Comparison of ENCODE assay signal across 24 cellular contexts in the genomic region with DNA sequence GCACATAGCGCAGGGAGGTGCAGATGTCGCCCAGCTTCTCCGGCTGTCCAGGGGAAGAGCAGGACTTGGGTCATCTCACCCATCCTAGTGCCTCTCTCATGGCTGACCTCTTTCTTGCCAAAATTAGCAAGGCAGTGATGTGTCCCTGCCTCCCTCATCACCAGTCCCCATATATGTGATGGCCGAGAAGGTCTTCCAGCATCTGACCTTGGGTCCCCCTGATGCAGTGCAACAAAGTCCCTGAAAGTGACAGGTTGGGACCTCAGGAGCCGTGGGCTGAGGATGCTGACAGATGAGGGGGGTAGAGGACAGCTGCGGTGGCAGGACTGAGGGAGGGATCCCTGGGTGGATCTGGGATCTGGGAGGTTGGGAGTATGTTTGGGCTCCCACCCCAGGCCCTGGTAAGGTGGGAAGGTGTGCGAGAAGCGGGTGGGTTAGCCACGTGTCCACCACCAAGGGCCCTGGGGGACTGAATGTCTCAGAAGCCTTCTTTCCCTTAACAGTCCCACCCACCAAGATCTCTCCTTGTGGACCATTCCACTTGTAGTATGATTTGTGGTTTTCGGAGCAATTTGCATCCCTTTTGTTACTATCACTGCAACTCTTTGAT.
DNase-seq lines count a peak whose midpoint lies in the region; ATAC-seq, FAIRE-seq and TF ChIP-seq lines count a peak whose summit lies in the region.
"Had no signal": no experiment of that assay in that cellular context is flagged by ENCODE, and none has a peak within 500 bp of the region (broad histone marks: within the 10 kb centered on the region; RNA-seq: fewer than 3 reads in every experiment).

No MANE protein-coding gene starts in this region.

- H3K27ac ChIP-seq in OCI-LY7 (ENCODE audit: low read depth, low read length, poor library complexity, severe bottlenecking) = no peak overlapping the region
- no peak overlapping the region for H3K27ac ChIP-seq in H1 (ENCODE audit: low read depth, low read length)
- H3K27ac ChIP-seq: cardiac muscle cell, SJCRH30 had no signal

- H3K4me1 ChIP-seq in OCI-LY7 (ENCODE audit: insufficient read depth, low read length, poor library complexity, severe bottlenecking) (peaks cover 4% of the 10 kb centered on the region), H1 (replicated peaks in 1 of 4; ENCODE audit: control insufficient read depth in 3 of 4, insufficient read depth in 4 of 4, low read length in 3 of 4) (no peaks in the 10 kb centered on the region)

- BruUV-seq in OCI-LY7 (replicated peaks; lab: Mats Ljungman, UMichigan) = no TSS peak

- H2BK12ac ChIP-seq in H1 (ENCODE audit: low read depth, low read length) = no peak overlapping the region

- ATAC-seq in activated naive CD4-positive, alpha-beta T cell treated with anti-CD3 and anti-CD28 coated beads, Interleukin-2, amount 50 U/mL, for 72 hours = no peak

- H3K9me3 Mint-ChIP-seq in activated naive CD4-positive, alpha-beta T cell treated with anti-CD3 and anti-CD28 coated beads, Interleukin-2, amount 50 U/mL, for 24 hours = no peaks in the 10 kb centered on the region
- no peaks in the 10 kb centered on the region for H3K9me3 Mint-ChIP-seq in activated naive CD4-positive, alpha-beta T cell treated with anti-CD3 and anti-CD28 coated beads, Interleukin-2, amount 50 U/mL, for 72 hours
- no peaks in the 10 kb centered on the region for H3K9me3 Mint-ChIP-seq in type B pancreatic cell
- H3K9me3 Mint-ChIP-seq: activated naive CD4-positive, alpha-beta T cell treated with anti-CD3 and anti-CD28 coated beads for 36 hours; activated T-helper 1 cell treated with anti-CD3 and anti-CD28 coated beads, Interleukin-12 subunit alpha, Interleukin-12 subunit beta, Interleukin-2, Interleukin-4 antibody, amounts not matched to agents 30 ng/mL and 10 ng/mL and 1 ng/mL, durations not matched to agents 14 hours and 24 hours and 36 hours; T-cell had no signal

- H2BK120ac ChIP-seq in H1 (replicated peaks; ENCODE audit: low read depth, low read length) = no peak overlapping the region

- 0 out of 2 replicates have a peak overlapping the region, but pooled peaks have one; percentile 12 for H4K8ac ChIP-seq in H1 (ENCODE audit: extremely low read depth, insufficient read depth, low read length)

- H3K23ac ChIP-seq in H1 (ENCODE audit: insufficient read length) = no peak overlapping the region

- no peak for TF ChIP-seq POLR2A in H1 (IDR thresholded peaks at IDR 0.05; ENCODE audit: control extremely low read depth in 1 of 2, low read depth in 2 of 2, low read length in 2 of 2)

- H3K4me2 ChIP-seq in OCI-LY7 (ENCODE audit: low read length) (no peak overlapping the region), H1 (ENCODE audit: insufficient read depth in 1 of 2, low read depth in 2 of 2, low read length in 2 of 2) (no peak overlapping the region)

- H3K79me2 ChIP-seq in OCI-LY7 (ENCODE audit: insufficient read depth, low read depth, low read length) (no peaks in the 10 kb centered on the region), H1 (ENCODE audit: control insufficient read depth in 1 of 2, insufficient read depth in 2 of 2, low read length in 2 of 2) (no peaks in the 10 kb centered on the region)

- intact Hi-C loops in OCI-LY7 (cut with micrococcal nuclease; ENCODE audit: unreplicated experiment) (loop anchor here (1.0 kb wide), 2 partner anchors 99 to 136 kb away; no protein-coding TSS in a partner anchor), head of caudate nucleus (cut with DNase I) (no loop called here)

- no peak for TF ChIP-seq RAD21 in H1 (IDR thresholded peaks at IDR 0.05 in 1 of 2, conservative IDR thresholded peaks at IDR 0.05 in 1 of 2; ENCODE audit: low read depth in 2 of 2, low read length in 2 of 2)

- H3K4me1 Mint-ChIP-seq in activated naive CD4-positive, alpha-beta T cell treated with anti-CD3 and anti-CD28 coated beads, Interleukin-2, amount 50 U/mL, for 24 hours = no peaks in the 10 kb centered on the region
- peaks cover 7% of the 10 kb centered on the region for H3K4me1 Mint-ChIP-seq in type B pancreatic cell (ENCODE audit: unreplicated experiment)

- TF ChIP-seq EP300 in H1 (IDR thresholded peaks at IDR 0.05; ENCODE audit: borderline replicate concordance in 1 of 2, low read depth in 2 of 2, low read length in 2 of 2) = no peak

- H3K56ac ChIP-seq in H1 (replicated peaks; ENCODE audit: insufficient read length, low read depth, low read length) = no peak overlapping the region

- H3K9ac ChIP-seq in H1 (replicated peaks in 1 of 4; ENCODE audit: extremely low read depth in 1 of 4, low read depth in 3 of 4, low read length in 3 of 4) = no peak overlapping the region

- H3K4me3 ChIP-seq in OCI-LY7 (ENCODE audit: low read depth, low read length, poor library complexity, severe bottlenecking) = no peak overlapping the region
- H3K4me3 ChIP-seq in H1 (ENCODE audit: extremely low read depth in 1 of 4, insufficient read depth in 2 of 4, low read depth in 3 of 4, low read length in 4 of 4) = no peak overlapping the region
- H3K4me3 ChIP-seq in foreskin fibroblast (ENCODE audit: low read depth in 1 of 2, low read length in 2 of 2) = no peak overlapping the region
- H3K4me3 ChIP-seq: cardiac muscle cell, esophagus squamous epithelium, SJCRH30, stomach, thyroid gland had no signal

- H2BK5ac ChIP-seq in H1 (ENCODE audit: low read depth, low read length) = no peak overlapping the region

- H3K79me1 ChIP-seq in H1 (ENCODE audit: low read depth, low read length) = no peaks in the 10 kb centered on the region

- H2AK5ac ChIP-seq in H1 (ENCODE audit: low read depth, low read length) = no peak overlapping the region

- H3K14ac ChIP-seq in H1 (ENCODE audit: insufficient read length) = no peak overlapping the region

- H3K4ac ChIP-seq in H1 (replicated peaks; ENCODE audit: insufficient read length, low read depth, low read length) = no peak overlapping the region

- FAIRE-seq in H1 (lab: Jason Lieb, UNC) = no peak
- FAIRE-seq: A204.1, frontal cortex, H54, RCC 7860 had no signal

- H3K4me3 Mint-ChIP-seq in activated naive CD4-positive, alpha-beta T cell treated with anti-CD3 and anti-CD28 coated beads, Interleukin-2, amount 50 U/mL, for 24 hours = no peak overlapping the region
- H3K4me3 Mint-ChIP-seq in type B pancreatic cell = no peak overlapping the region
- H3K4me3 Mint-ChIP-seq: activated naive CD4-positive, alpha-beta T cell treated with anti-CD3 and anti-CD28 coated beads for 36 hours; activated T-helper 1 cell treated with anti-CD3 and anti-CD28 coated beads, Interleukin-12 subunit alpha, Interleukin-12 subunit beta, Interleukin-2, Interleukin-4 antibody, amounts not matched to agents 30 ng/mL and 10 ng/mL and 1 ng/mL, durations not matched to agents 14 hours and 24 hours and 36 hours; B cell; dendritic cell treated with granulocyte-macrophage colony-stimulating factor and Interleukin-4, amounts not matched to agents 40 ng/mL and 50 ng/mL, for 4 days; T-cell had no signal

- H3K27me3 Mint-ChIP-seq in activated naive CD4-positive, alpha-beta T cell treated with anti-CD3 and anti-CD28 coated beads, Interleukin-2, amount 50 U/mL, for 24 hours = no peaks in the 10 kb centered on the region
- no peaks in the 10 kb centered on the region for H3K27me3 Mint-ChIP-seq in type B pancreatic cell
- H3K27me3 Mint-ChIP-seq: B cell, T-cell had no signal

- H4K20me1 ChIP-seq in OCI-LY7 (ENCODE audit: insufficient read depth, low read length) = no peaks in the 10 kb centered on the region
- peaks cover 2% of the 10 kb centered on the region in 2 experiments for H4K20me1 ChIP-seq in H1 (replicated peaks in 1 of 2; ENCODE audit: control insufficient read depth in 1 of 2, insufficient read depth in 2 of 2, low read length in 2 of 2)

- peak overlapping the region; percentile 27 for H3K27ac Mint-ChIP-seq in activated naive CD4-positive, alpha-beta T cell treated with anti-CD3 and anti-CD28 coated beads, Interleukin-2, amount 50 U/mL, for 24 hours
- H3K27ac Mint-ChIP-seq in activated naive CD4-positive, alpha-beta T cell treated with anti-CD3 and anti-CD28 coated beads, Interleukin-2, amount 50 U/mL, for 72 hours = no peak overlapping the region
- H3K27ac Mint-ChIP-seq in type B pancreatic cell = no peak overlapping the region
- H3K27ac Mint-ChIP-seq: activated naive CD4-positive, alpha-beta T cell treated with anti-CD3 and anti-CD28 coated beads for 36 hours; activated T-helper 1 cell treated with anti-CD3 and anti-CD28 coated beads, Interleukin-12 subunit alpha, Interleukin-12 subunit beta, Interleukin-2, Interleukin-4 antibody, amounts not matched to agents 30 ng/mL and 10 ng/mL and 1 ng/mL, durations not matched to agents 14 hours and 24 hours and 36 hours; B cell; dendritic cell treated with granulocyte-macrophage colony-stimulating factor and Interleukin-4, amounts not matched to agents 40 ng/mL and 50 ng/mL, for 4 days; T-cell had no signal

- H3K9me3 ChIP-seq in OCI-LY7 (ENCODE audit: low read length) = no peaks in the 10 kb centered on the region
- no peaks in the 10 kb centered on the region for H3K9me3 ChIP-seq in H1 (ENCODE audit: insufficient read depth in 2 of 2, low read depth in 1 of 2, low read length in 1 of 2)
- H3K9me3 ChIP-seq: esophagus squamous epithelium, SJCRH30, stomach, thyroid gland had no signal

- H2BK20ac ChIP-seq in H1 (ENCODE audit: low read length) = no peak overlapping the region

- H2AFZ ChIP-seq in OCI-LY7 (ENCODE audit: low read length) (no peak overlapping the region), H1 (ENCODE audit: low read length) (no peak overlapping the region)

- TF ChIP-seq CTCF in OCI-LY7 (conservative IDR thresholded peaks at IDR 0.05; ENCODE audit: low read length) (peak; percentile 19), H1 (IDR thresholded peaks at IDR 0.05; ENCODE audit: control extremely low read depth in 1 of 3, insufficient read depth in 1 of 3, low read depth in 1 of 3, low read length in 3 of 3) (no peak), type B pancreatic cell (conservative IDR thresholded peaks at IDR 0.05) (peak; percentile 4), foreskin fibroblast (IDR thresholded peaks at IDR 0.05; ENCODE audit: low read depth, low read length) (no peak)

- H3K36me3 ChIP-seq in OCI-LY7 (ENCODE audit: insufficient read depth, low read length) (no peaks in the 10 kb centered on the region), H1 (ENCODE audit: control insufficient read depth in 2 of 4, insufficient read depth in 4 of 4, low read length in 3 of 4) (no peaks in the 10 kb centered on the region)
- H3K36me3 ChIP-seq: SJCRH30, thyroid gland had no signal

- no peak overlapping the region; the same call in 1 of the 2 replicates for H3K18ac ChIP-seq in H1 (ENCODE audit: extremely low read depth, low read length)

- H2BK15ac ChIP-seq in H1 (ENCODE audit: low read length) = no peak overlapping the region; the same call in 1 of the 2 replicates

- no peaks in the 10 kb centered on the region for H3K23me2 ChIP-seq in H1 (ENCODE audit: low read depth, low read length)

- WGBS in H1 (ENCODE audit: extremely low coverage in 1 of 2, insufficient coverage in 1 of 2, insufficient read length in 1 of 2, insufficient replicate concordance in 2 of 2, low coverage in 1 of 2, low lambda C conversion rate in 2 of 2, missing lambda C conversion rate in 1 of 2), 2 experiments = 84% methylated on average over 10 of the region's 10 CpGs; no CpG with 5 or more reads in 1 of the 2 experiments

- no peak for DNase-seq in activated naive CD4-positive, alpha-beta T cell treated with anti-CD3 and anti-CD28 coated beads, Interleukin-2, amount 50 U/mL, for 72 hours (ENCODE audit: low spot score in 2 of 2)
- DNase-seq in OCI-LY7 (ENCODE audit: low spot score) (no peak), H1 (ENCODE audit: low read depth in 1 of 2, low spot score in 2 of 2) (no peak), type B pancreatic cell (ENCODE audit: extremely low spot score, unreplicated experiment) (no peak), foreskin fibroblast (no peak), head of caudate nucleus (no peak), NCI-H510A treated with DMSO at 0.1 percent for 48 hours (lab: John Stamatoyannopoulos, UW) (no peak)
- DNase-seq: activated CD4-positive, alpha-beta T cell treated with anti-CD3 and anti-CD28 coated beads, Interleukin-2, amount 50 U/mL, for 4 hours; activated CD8-positive, alpha-beta memory T cell treated with anti-CD3 and anti-CD28 coated beads, Interleukin-2, amount 50 U/mL, for 4 hours; esophagus squamous epithelium; T-cell had no signal

- H3K36me3 Mint-ChIP-seq in activated naive CD4-positive, alpha-beta T cell treated with anti-CD3 and anti-CD28 coated beads, Interleukin-2, amount 50 U/mL, for 24 hours = peaks cover 12% of the 10 kb centered on the region
- H3K36me3 Mint-ChIP-seq in activated naive CD4-positive, alpha-beta T cell treated with anti-CD3 and anti-CD28 coated beads, Interleukin-2, amount 50 U/mL, for 72 hours = no peaks in the 10 kb centered on the region
- H3K36me3 Mint-ChIP-seq in type B pancreatic cell = peaks cover 19% of the 10 kb centered on the region

- POLR2A ChIA-PET in OCI-LY7 (lab: Charles Lee) (interaction anchor here (0.6 kb wide), 1 partner anchor 23 kb away, joined by 3 read pairs; no protein-coding TSS in a partner anchor), H1 (lab: Charles Lee; ENCODE audit: partially characterized antibody) (interaction anchor here (1.1 kb wide), 1 partner anchor 16 kb away, joined by 3 read pairs; no protein-coding TSS in a partner anchor)

- CTCF ChIA-PET in OCI-LY7 (lab: Charles Lee; ENCODE audit: unreplicated experiment) = interaction anchor here (0.8 to 1.0 kb wide), 2 partner anchors 13 to 23 kb away, joined by 3 read pairs; no protein-coding TSS in a partner anchor
- CTCF ChIA-PET in H1 (lab: Charles Lee; ENCODE audit: partially characterized antibody) = interaction anchor here (0.6 to 3.1 kb wide), 56 partner anchors 8 to 411 kb away, joined by 3 to 24 read pairs (median 5); no protein-coding TSS in a partner anchor

- no peak overlapping the region for H4K91ac ChIP-seq in H1 (replicated peaks; ENCODE audit: insufficient read length, low read length)

- no peak overlapping the region for H4K5ac ChIP-seq in H1 (ENCODE audit: insufficient read length, low read depth, low read length)

- no peaks in the 10 kb centered on the region for H3K9me2 ChIP-seq in OCI-LY7 (ENCODE audit: insufficient read depth, low read length)

- H3K27me3 ChIP-seq in H1 (replicated peaks in 1 of 4; ENCODE audit: control insufficient read depth in 3 of 4, extremely low read depth in 1 of 4, insufficient read depth in 3 of 4, low read length in 3 of 4) = no peaks in the 10 kb centered on the region
- H3K27me3 ChIP-seq: cardiac muscle cell, esophagus squamous epithelium, SJCRH30, stomach, thyroid gland had no signal

Comparison
In these comparisons a context has a peak if more than half of its experiments do, and no peak if none do; other contexts are left out.
1. CTCF ChIP-seq: peak in OCI-LY7 (single experiment) and type B pancreatic cell (single experiment); none in H1 (0 of 3) and foreskin fibroblast (single experiment).